ENCODE assay signal across 8 cellular contexts in the genomic region with DNA sequence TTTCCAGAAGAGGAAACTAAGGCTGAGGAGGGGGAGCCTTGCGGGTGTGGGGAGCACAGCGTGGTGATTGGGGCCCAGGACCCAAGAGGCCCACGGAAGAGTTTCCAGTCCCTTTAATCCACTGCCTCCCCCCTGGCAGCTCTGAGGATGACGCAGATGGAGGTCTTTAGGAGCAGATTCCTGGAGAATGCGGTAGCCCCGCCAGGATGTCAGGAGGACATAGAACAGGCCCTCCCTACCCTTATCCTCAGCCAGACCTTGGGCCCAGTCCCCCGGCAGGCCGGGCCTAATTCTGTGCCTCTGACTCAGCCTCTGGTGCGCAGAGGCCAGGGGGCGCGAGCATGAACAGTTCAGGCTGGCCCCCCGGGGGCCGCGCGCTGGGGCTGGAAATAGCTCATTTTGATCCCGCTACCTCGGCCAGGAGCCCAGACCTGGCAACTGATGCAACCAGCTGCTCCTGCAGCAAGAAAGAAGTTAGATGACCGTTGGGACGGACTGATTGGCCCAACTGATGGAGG. TPM values are rescaled to one million over a fixed set of nuclear protein-coding genes. Genes with fewer than 3 reads are reported as not detected.
DNase-seq lines count a peak whose midpoint lies in the region; ATAC-seq and TF ChIP-seq lines count a peak whose summit lies in the region.

No MANE protein-coding gene starts in this region.

- CTCF ChIA-PET in A673 (lab: Charles Lee), result no interaction called here

- POLR2A ChIA-PET in A673 (lab: Charles Lee; ENCODE audit: low non-redundant PET), result interaction anchor here (1.0 kb wide), 1 partner anchor 9 kb away, joined by 3 read pairs; the partner anchor contains the start of gene LIN37

- H3K27ac Mint-ChIP-seq in stimulated activated effector memory CD8-positive, alpha-beta T cell treated with anti-CD3 and anti-CD28 coated beads, Interleukin-12 subunit alpha, Interleukin-12 subunit beta, amount 100 ng/mL, for 72 hours, result peak overlapping the region; percentile 97

- H3K4me3 Mint-ChIP-seq in stimulated activated effector memory CD8-positive, alpha-beta T cell treated with anti-CD3 and anti-CD28 coated beads, Interleukin-12 subunit alpha, Interleukin-12 subunit beta, amount 100 ng/mL, for 72 hours, result peak overlapping the region; percentile 93

- DNase-seq in A673 (ENCODE audit: low spot score), result peak; percentile 49
- no peak for DNase-seq in GM12864 (ENCODE audit: low read depth)
- DNase-seq in NT2/D1 (ENCODE audit: low read depth, low spot score), result no peak
- peak; percentile 96 to 99 for DNase-seq in cardiac fibroblast (ENCODE audit: low read depth in 2 of 2)
- DNase-seq in kidney tubule cell (ENCODE audit: low spot score), result peak; percentile 67
- peak in 1 of 2 donors; percentile 71 for DNase-seq in stimulated activated effector memory CD8-positive, alpha-beta T cell treated with anti-CD3 and anti-CD28 coated beads, Interleukin-12 subunit alpha, Interleukin-12 subunit beta, amount 100 ng/mL, for 72 hours (ENCODE audit: low spot score in 2 of 2)
- DNase-seq in NCI-H1105 treated with DMSO at 0.1 percent for 48 hours (lab: John Stamatoyannopoulos, UW), result no peak

- peaks cover 40% of the 10 kb centered on the region for H3K4me1 Mint-ChIP-seq in stimulated activated effector memory CD8-positive, alpha-beta T cell treated with anti-CD3 and anti-CD28 coated beads, Interleukin-12 subunit alpha, Interleukin-12 subunit beta, amount 100 ng/mL, for 72 hours

- intact Hi-C loops in A673 (cut with micrococcal nuclease; ENCODE audit: unreplicated experiment), result no loop called here

- no peaks in the 10 kb centered on the region for H3K9me3 Mint-ChIP-seq in stimulated activated effector memory CD8-positive, alpha-beta T cell treated with anti-CD3 and anti-CD28 coated beads, Interleukin-12 subunit alpha, Interleukin-12 subunit beta, amount 100 ng/mL, for 72 hours

- peak overlapping the region; percentile 85 for H3K9ac ChIP-seq in NT2/D1 (ENCODE audit: insufficient read length, low read depth)

- H3K4me3 ChIP-seq in A673 (ENCODE audit: low read depth, low read length, poor library complexity, severe bottlenecking) (peak overlapping the region; percentile 86), GM12864 (ENCODE audit: low read depth, low read length) (peak overlapping the region; percentile 68), NT2/D1 (ENCODE audit: insufficient read length, low read depth) (peak overlapping the region; percentile 97), cardiac fibroblast (replicated peaks in 1 of 2; ENCODE audit: low read depth in 2 of 2, low read length in 2 of 2) (peak overlapping the region; percentile 58 to 65)

- H3K9me3 ChIP-seq in A673 (ENCODE audit: low read depth, low read length, poor library complexity, severe bottlenecking) (no peaks in the 10 kb centered on the region), NT2/D1 (ENCODE audit: insufficient read depth, low read length) (no peaks in the 10 kb centered on the region)

- TF ChIP-seq CTCF in A673 (conservative IDR thresholded peaks at IDR 0.05; ENCODE audit: low read depth, low read length), result no peak
- TF ChIP-seq CTCF in GM12864 (IDR thresholded peaks at IDR 0.05; ENCODE audit: low read depth, low read length, missing control alignments), result no peak
- no peak for TF ChIP-seq CTCF in cardiac fibroblast (IDR thresholded peaks at IDR 0.05; ENCODE audit: low read depth, low read length)

- peak overlapping the region; percentile 78 for H3K27ac ChIP-seq in A673 (ENCODE audit: low read depth, low read length, poor library complexity, severe bottlenecking)

- H3K36me3 Mint-ChIP-seq in stimulated activated effector memory CD8-positive, alpha-beta T cell treated with anti-CD3 and anti-CD28 coated beads, Interleukin-12 subunit alpha, Interleukin-12 subunit beta, amount 100 ng/mL, for 72 hours, result peaks cover 34% of the 10 kb centered on the region

- ATAC-seq in stimulated activated effector memory CD8-positive, alpha-beta T cell treated with anti-CD3 and anti-CD28 coated beads, Interleukin-12 subunit alpha, Interleukin-12 subunit beta, amount 100 ng/mL, for 72 hours, result peak; percentile 11
- ATAC-seq in GM21576 (IDR thresholded peaks at IDR 0.05; ENCODE audit: unreplicated experiment), result no peak

- H3K4me1 ChIP-seq in A673 (ENCODE audit: insufficient read depth, low read length, poor library complexity, severe bottlenecking), result peaks cover 32% of the 10 kb centered on the region
- peaks cover 4% of the 10 kb centered on the region for H3K4me1 ChIP-seq in NT2/D1 (ENCODE audit: insufficient read depth, insufficient read length)

- BruUV-seq in A673 (replicated peaks; lab: Mats Ljungman, UMichigan), result no TSS peak

- H3K27me3 ChIP-seq in A673 (replicated peaks; ENCODE audit: insufficient read depth, low read depth, low read length, poor library complexity) (no peaks in the 10 kb centered on the region), NT2/D1 (ENCODE audit: insufficient read depth, insufficient read length) (no peaks in the 10 kb centered on the region)

- peaks cover 23% of the 10 kb centered on the region for H3K36me3 ChIP-seq in A673 (ENCODE audit: insufficient read depth, low read length, poor library complexity, severe bottlenecking)
- peaks cover 55% of the 10 kb centered on the region for H3K36me3 ChIP-seq in NT2/D1 (ENCODE audit: insufficient read depth, insufficient read length, low read length)

RNA-seq across cellular contexts. Expression of gene HSPB6, which starts 0.5 kb away (rescaled TPM):
- 0.50 TPM in 1 of 2 replicates, not detected in the other for total RNA-seq in A673 (2021)

RNA-seq across cellular contexts. Expression of gene PROSER3, which starts 0.7 kb away (rescaled TPM):
- total RNA-seq in A673 (2021), result 38.4 and 44.8 TPM in 2 replicates

RNA-seq across cellular contexts. Expression of gene LIN37, which starts 8.9 kb away (rescaled TPM):
- 11.3 and 13.2 TPM in 2 replicates for total RNA-seq in A673 (2021)

RNA-seq across cellular contexts. Expression of gene PSENEN, which starts 11.8 kb away (rescaled TPM):
- total RNA-seq in A673 (2021), result 58.8 and 67.7 TPM in 2 replicates

RNA-seq across cellular contexts. Expression of gene U2AF1L4, which starts 12.1 kb away (rescaled TPM):
- 20.4 and 21.0 TPM in 2 replicates for total RNA-seq in A673 (2021)

Comparison
In these comparisons a context has a peak if more than half of its experiments do, and no peak if none do; other contexts are left out.
1. DNase-seq: peak in A673 (single experiment), cardiac fibroblast (2 of 2) and kidney tubule cell (single experiment); none in GM12864 (single experiment), NT2/D1 (single experiment) and NCI-H1105 treated with DMSO at 0.1 percent for 48 hours (single experiment).
2. Peak in every context shown above with its lines, with median percentiles within 50 percentile points of each other: H3K4me3 ChIP-seq.